Comparison of ENCODE assay signal across 11 cellular contexts in genomic region chr11:123196060-123196714, GRCh38. TPM values are rescaled to one million over a fixed set of nuclear protein-coding genes. Genes with fewer than 3 reads are reported as not detected.
DNase-seq lines count a peak whose midpoint lies in the region; ATAC-seq and TF ChIP-seq lines count a peak whose summit lies in the region.
"Had no signal": no experiment of that assay in that cellular context is flagged by ENCODE, and none has a peak within 500 bp of the region (broad histone marks: within the 10 kb centered on the region; RNA-seq: fewer than 3 reads in every experiment).

No MANE protein-coding gene starts in this region.

- H3K4me1 Mint-ChIP-seq in activated T-cell treated with anti-CD3 and anti-CD28 coated beads, Interleukin-2, amount 50 U/mL, for 4 hours (ENCODE audit: low read depth), result peaks cover 19% of the 10 kb centered on the region
- H3K4me1 Mint-ChIP-seq in brain (peaks cover 45% of the 10 kb centered on the region), immature natural killer cell (peaks cover 8% of the 10 kb centered on the region in 2 donors)

- H3K27ac ChIP-seq in thoracic aorta, result peak overlapping the region; percentile 90 to 94

- no peaks in the 10 kb centered on the region for H3K36me3 Mint-ChIP-seq in activated T-cell treated with anti-CD3 and anti-CD28 coated beads, Interleukin-2, amount 50 U/mL, for 4 hours (ENCODE audit: insufficient read depth)
- H3K36me3 Mint-ChIP-seq in brain (no peaks in the 10 kb centered on the region), immature natural killer cell (peaks cover 0 to 4% (median 0%) of the 10 kb centered on the region in 3 donors)

- H3K27ac Mint-ChIP-seq in brain (peak overlapping the region in 3 of 5 experiments; percentile 63 to 80 (median 76)), immature natural killer cell (no peak overlapping the region)

- peaks cover 8 to 35% of the 10 kb centered on the region in 2 donors for H3K4me1 ChIP-seq in thoracic aorta (ENCODE audit: control insufficient read depth in 1 of 2, low read depth in 2 of 2)

- no peaks in the 10 kb centered on the region for H3K9me3 Mint-ChIP-seq in activated T-cell treated with anti-CD3 and anti-CD28 coated beads, Interleukin-2, amount 50 U/mL, for 4 hours
- peaks cover 0 to 3% (median 0%) of the 10 kb centered on the region in 5 experiments for H3K9me3 Mint-ChIP-seq in brain
- H3K9me3 Mint-ChIP-seq in immature natural killer cell, result peaks cover 0 to 2% (median 0%) of the 10 kb centered on the region in 6 donors

- TF ChIP-seq CTCF in brain (conservative IDR thresholded peaks at IDR 0.05), result no peak
- TF ChIP-seq CTCF in thoracic aorta (IDR thresholded peaks at IDR 0.05), result no peak

- H3K4me3 Mint-ChIP-seq in activated T-cell treated with anti-CD3 and anti-CD28 coated beads, Interleukin-2, amount 50 U/mL, for 4 hours, result peak overlapping the region; percentile 35
- H3K4me3 Mint-ChIP-seq in brain, result peak overlapping the region in 4 of 5 experiments; percentile 80 to 82 (median 81)
- H3K4me3 Mint-ChIP-seq in immature natural killer cell, result peak overlapping the region in 4 of 5 donors; percentile 26 to 88 (median 46)

- no peaks in the 10 kb centered on the region for H3K36me3 ChIP-seq in thoracic aorta

- H3K4me3 ChIP-seq in thoracic aorta, result peak overlapping the region; percentile 77

- DNase-seq in activated T-cell treated with anti-CD3 and anti-CD28 coated beads, Interleukin-2, amount 50 U/mL, for 4 hours, result no peak
- DNase-seq in activated T-cell treated with anti-CD3 and anti-CD28 coated beads for 4 hours, result no peak
- DNase-seq in immature natural killer cell, result no peak
- DNase-seq in thoracic aorta (ENCODE audit: low spot score), result no peak
- no peak for DNase-seq in cortex of kidney (lab: John Stamatoyannopoulos, UW)
- DNase-seq in activated gamma-delta T cell treated with Interleukin-2 at 50 U/mL for 16 hours, result no peak
- DNase-seq in COLO668 (lab: John Stamatoyannopoulos, UW; ENCODE audit: unreplicated experiment), result no peak
- DNase-seq: NCI-H1436, OCI-M1 had no signal

- H3K27me3 ChIP-seq in thoracic aorta (replicated peaks; ENCODE audit: insufficient read depth), result no peaks in the 10 kb centered on the region

- ATAC-seq in activated T-cell treated with anti-CD3 and anti-CD28 coated beads, Interleukin-2, amount 50 U/mL, for 4 hours, result peak in 1 of 2 donors; percentile 27
- no peak for ATAC-seq in thoracic aorta (ENCODE audit: insufficient number of reproducible peaks, low FRiP score, low read depth)
- ATAC-seq: activated CD4-positive, CD25-positive, alpha-beta regulatory T cell treated with anti-CD3 and anti-CD28 coated beads, Interleukin-2, amount 50 U/mL, for 24 hours had no signal

- H3K27me3 Mint-ChIP-seq in activated T-cell treated with anti-CD3 and anti-CD28 coated beads, Interleukin-2, amount 50 U/mL, for 4 hours (ENCODE audit: low read depth), result peaks cover 59% of the 10 kb centered on the region
- H3K27me3 Mint-ChIP-seq in brain (peaks cover 67% of the 10 kb centered on the region), immature natural killer cell (ENCODE audit: low read depth in 3 of 3) (peaks cover 9 to 27% (median 20%) of the 10 kb centered on the region in 3 donors)

- no peaks in the 10 kb centered on the region for H3K9me3 ChIP-seq in thoracic aorta

RNA-seq across cellular contexts. Expression of gene CLMP, which starts 1.1 kb away (rescaled TPM):
- under 1 TPM; 0.11 to 0.25 (median 0.11) TPM for total RNA-seq in activated T-cell treated with anti-CD3 and anti-CD28 coated beads, Interleukin-2, amount 50 U/mL, for 4 hours
- polyA plus RNA-seq in brain (ENCODE audit: insufficient read depth, low read depth, low replicate concordance) (17.6 TPM), immature natural killer cell (under 1 TPM in 2 of 3 donors, not detected in 1; 0.11 to 0.58 TPM)
- total RNA-seq in thoracic aorta, result 100 to 1,000 TPM in 1 of 2 donors, 10 to 100 TPM in 1; 48.3 to 126 TPM

Comparison
In these comparisons a context has a peak if more than half of its experiments do, and no peak if none do; other contexts are left out.
1. H3K27ac Mint-ChIP-seq: peak in brain (3 of 5); none in immature natural killer cell (0 of 6).
2. RNA of gene CLMP, which starts 1.1 kb away (total RNA-seq): 48.3 to 126 TPM in thoracic aorta; 0.11 to 0.25 TPM in activated T-cell treated with anti-CD3 and anti-CD28 coated beads, Interleukin-2, amount 50 U/mL, for 4 hours; every median in the first group is over 10 times any median in the second.
3. Peak in every context shown above with its lines, with median percentiles within 50 percentile points of each other: H3K4me3 Mint-ChIP-seq.